Comparison of ENCODE assay signal across 12 cellular contexts in the genomic region with DNA sequence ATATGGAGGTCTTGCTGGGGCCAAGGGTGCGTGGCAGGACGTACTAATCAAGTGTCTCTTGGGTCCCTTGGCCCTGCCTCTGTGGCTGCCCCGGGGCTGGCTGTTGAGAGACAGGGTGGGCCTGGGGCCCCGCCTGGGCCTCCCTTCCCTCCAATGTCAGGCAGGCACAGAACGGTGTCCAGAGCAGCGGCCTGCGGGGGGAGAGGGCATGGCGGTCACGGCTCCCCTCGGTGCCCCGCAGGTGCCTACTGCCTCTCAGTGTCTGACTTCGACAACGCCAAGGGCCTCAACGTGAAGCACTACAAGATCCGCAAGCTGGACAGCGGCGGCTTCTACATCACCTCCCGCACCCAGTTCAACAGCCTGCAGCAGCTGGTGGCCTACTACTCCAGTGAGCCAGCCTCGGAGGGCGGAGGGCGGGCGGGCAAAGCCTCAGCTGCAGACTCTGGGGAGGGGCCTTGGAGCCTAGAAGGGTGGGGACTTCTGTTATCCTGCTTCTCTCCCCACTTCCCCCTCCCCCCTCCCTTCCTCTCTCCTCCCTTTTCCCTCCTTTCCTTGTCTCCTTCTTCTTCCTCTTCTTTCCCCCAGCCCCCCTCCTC. TPM values are rescaled to one million over a fixed set of nuclear protein-coding genes. Genes with fewer than 3 reads are reported as not detected.
DNase-seq lines count a peak whose midpoint lies in the region; ATAC-seq and TF ChIP-seq lines count a peak whose summit lies in the region.
"Had no signal": no experiment of that assay in that cellular context is flagged by ENCODE, and none has a peak within 500 bp of the region (broad histone marks: within the 10 kb centered on the region; RNA-seq: fewer than 3 reads in every experiment).

No MANE protein-coding gene starts in this region.

- no peak for ATAC-seq in lower lobe of right lung
- no peak for ATAC-seq in GM18868 (IDR thresholded peaks at IDR 0.05; ENCODE audit: unreplicated experiment)
- ATAC-seq: CD8-positive, alpha-beta T cell; stimulated activated naive B cell treated with anti-CD40 and anti-IgM and Interleukin-4, amounts not matched to agents 10 μg/mL and 1 μg/mL and 100 μg/mL, for 72 hours; T-cell had no signal

- H3K27ac ChIP-seq in WERI-Rb-1 (peak overlapping the region; percentile 95), lower lobe of right lung (no peak overlapping the region)

- peak; percentile 32 for DNase-seq in DMS79 treated with DMSO at 0.1 percent for 48 hours (lab: John Stamatoyannopoulos, UW)
- peak; percentile 78 for DNase-seq in NCI-H1694 (lab: John Stamatoyannopoulos, UW)
- peak; percentile 96 for DNase-seq in WERI-Rb-1
- DNase-seq in lower lobe of right lung, result peak; percentile 45
- DNase-seq in GDM1 (lab: John Stamatoyannopoulos, UW), result no peak
- DNase-seq in T-helper 9 cell, result no peak
- no peak for DNase-seq in AG08396 (ENCODE audit: low spot score)
- DNase-seq: stimulated activated CD4-positive, alpha-beta T cell treated with anti-CD3 and anti-CD28 coated beads, Interleukin-12 subunit alpha, Interleukin-12 subunit beta, amount 100 ng/mL, for 4 hours; stimulated activated naive B cell treated with anti-CD40 and anti-IgM and Interleukin-4, amounts not matched to agents 10 μg/mL and 1 μg/mL and 100 μg/mL, for 72 hours; T-cell had no signal

- no peaks in the 10 kb centered on the region for H3K9me3 ChIP-seq in WERI-Rb-1 (ENCODE audit: severe bottlenecking)
- H3K9me3 ChIP-seq in lower lobe of right lung, result no peaks in the 10 kb centered on the region

- intact Hi-C loops in lower lobe of right lung (cut with DNase I), result no loop called here

- TF ChIP-seq CTCF in WERI-Rb-1 (IDR thresholded peaks at IDR 0.05; ENCODE audit: low read depth, low read length) (no peak), lower lobe of right lung (IDR thresholded peaks at IDR 0.05) (no peak)

- peaks cover 61% of the 10 kb centered on the region for H3K36me3 ChIP-seq in WERI-Rb-1
- peaks cover 68% of the 10 kb centered on the region for H3K36me3 ChIP-seq in lower lobe of right lung

- no peaks in the 10 kb centered on the region for H3K27me3 ChIP-seq in WERI-Rb-1 (ENCODE audit: insufficient read depth, low read depth, severe bottlenecking)
- no peaks in the 10 kb centered on the region for H3K27me3 ChIP-seq in lower lobe of right lung (ENCODE audit: low read depth)

- H3K4me1 ChIP-seq in lower lobe of right lung, result no peaks in the 10 kb centered on the region

- H3K4me3 ChIP-seq in WERI-Rb-1 (ENCODE audit: low read depth, low read length) (peak overlapping the region; percentile 21), lower lobe of right lung (no peak overlapping the region)

RNA-seq across cellular contexts. Expression of a gene that starts 50.1 kb away (rescaled TPM):
- total RNA-seq in lower lobe of right lung, result 72.7 TPM

Comparison
In these comparisons a context has a peak if more than half of its experiments do, and no peak if none do; other contexts are left out.
1. DNase-seq: peak in DMS79 treated with DMSO at 0.1 percent for 48 hours (single experiment), NCI-H1694 (single experiment), WERI-Rb-1 (single experiment) and lower lobe of right lung (single experiment); none in GDM1 (single experiment), T-helper 9 cell (single experiment) and AG08396 (single experiment).